22 cellular contexts compared by ENCODE assay signal in the genomic region with DNA sequence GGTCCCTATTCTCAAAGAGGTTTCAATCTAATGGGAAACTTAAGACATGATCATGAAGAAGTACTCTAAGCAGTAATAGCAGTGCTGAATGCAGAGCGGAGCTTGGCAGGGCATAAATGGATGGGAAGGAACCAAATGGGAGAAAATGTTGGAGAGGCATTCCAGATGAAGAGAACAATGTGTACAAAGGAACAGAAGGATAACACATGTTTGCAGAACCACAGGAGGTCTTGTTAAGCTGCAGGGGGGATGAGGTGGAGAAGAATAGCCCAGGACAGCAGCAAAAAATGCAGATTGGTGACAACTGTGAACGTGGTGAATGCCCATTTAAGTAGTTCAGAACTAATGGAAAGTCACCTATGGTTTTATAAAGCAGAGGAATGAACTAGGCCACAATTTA.
"Had no signal": no experiment of that assay in that cellular context is flagged by ENCODE, and none has a peak within 500 bp of the region (broad histone marks: within the 10 kb centered on the region; RNA-seq: fewer than 3 reads in every experiment).

No MANE protein-coding gene starts in this region.

- H3K4me1 Mint-ChIP-seq: activated CD4-positive, alpha-beta T cell treated with anti-CD3 and anti-CD28 coated beads for 36 hours; activated CD8-positive, alpha-beta memory T cell treated with anti-CD3 and anti-CD28 coated beads, Interleukin-2, amount 10 ng/mL, durations not matched to agents 7 days and 5 days; activated naive CD8-positive, alpha-beta T cell treated with anti-CD3 and anti-CD28 coated beads, Interleukin-2, amount 50 U/mL, for 24 hours; natural killer cell had no signal

- ATAC-seq: activated CD4-positive, alpha-beta T cell treated with anti-CD3 and anti-CD28 coated beads for 36 hours; activated CD8-positive, alpha-beta memory T cell treated with anti-CD3 and anti-CD28 coated beads, Interleukin-2, amount 10 ng/mL, durations not matched to agents 7 days and 5 days; activated naive CD8-positive, alpha-beta T cell treated with anti-CD3 and anti-CD28 coated beads, Interleukin-2, amount 50 U/mL, for 24 hours; heart left ventricle; left lobe of liver; natural killer cell; right cardiac atrium had no signal

- H3K9me3 Mint-ChIP-seq: activated CD4-positive, alpha-beta memory T cell treated with anti-CD3 and anti-CD28 coated beads for 36 hours; activated naive CD4-positive, alpha-beta T cell treated with anti-CD3 and anti-CD28 coated beads for 36 hours; activated T-helper 2 cell treated with anti-CD3 and anti-CD28 coated beads, Interferon-gamma antibody, Interleukin-2, Interleukin-4, amounts not matched to agents 10 μg/mL and 5 μg/mL and 100 μg/mL, durations not matched to agents 14 hours and 24 hours and 36 hours; stimulated activated naive CD8-positive, alpha-beta T cell treated with anti-CD3 and anti-CD28 coated beads, Interleukin-15, Interleukin-2, amounts not matched to agents 100 ng/mL and 50 ng/mL, for 24 hours had no signal

- H3K36me3 Mint-ChIP-seq: activated CD4-positive, alpha-beta memory T cell treated with anti-CD3 and anti-CD28 coated beads for 36 hours; activated CD8-positive, alpha-beta memory T cell treated with anti-CD3 and anti-CD28 coated beads, Interleukin-2, amount 10 ng/mL, durations not matched to agents 7 days and 5 days; natural killer cell had no signal

- H3K27ac ChIP-seq: epithelial cell of prostate, heart left ventricle, prostate gland, skin epidermis, upper lobe of left lung, VCaP had no signal

- H3K4me3 ChIP-seq: heart left ventricle, prostate gland, skin epidermis, upper lobe of left lung had no signal

- H3K9me3 ChIP-seq: heart left ventricle, prostate gland, upper lobe of left lung had no signal

- H3K27me3 Mint-ChIP-seq: activated CD4-positive, alpha-beta memory T cell treated with anti-CD3 and anti-CD28 coated beads for 36 hours; activated CD4-positive, alpha-beta T cell treated with anti-CD3 and anti-CD28 coated beads for 36 hours; activated CD8-positive, alpha-beta memory T cell treated with anti-CD3 and anti-CD28 coated beads, Interleukin-2, amount 10 ng/mL, durations not matched to agents 7 days and 5 days; activated naive CD8-positive, alpha-beta T cell treated with anti-CD3 and anti-CD28 coated beads, Interleukin-2, amount 50 U/mL, for 24 hours; dendritic cell treated with granulocyte-macrophage colony-stimulating factor and Interleukin-4, amounts not matched to agents 40 ng/mL and 50 ng/mL, for 4 days; stimulated activated naive CD8-positive, alpha-beta T cell treated with anti-CD3 and anti-CD28 coated beads, Interleukin-15, Interleukin-2, amounts not matched to agents 100 ng/mL and 50 ng/mL, for 24 hours had no signal

- H3K27me3 ChIP-seq: heart left ventricle, upper lobe of left lung had no signal

- H3K4me1 ChIP-seq: heart left ventricle, prostate gland, upper lobe of left lung had no signal

- H3K27ac Mint-ChIP-seq: activated CD4-positive, alpha-beta memory T cell treated with anti-CD3 and anti-CD28 coated beads for 36 hours; activated CD4-positive, alpha-beta T cell treated with anti-CD3 and anti-CD28 coated beads for 36 hours; activated CD8-positive, alpha-beta memory T cell treated with anti-CD3 and anti-CD28 coated beads, Interleukin-2, amount 10 ng/mL, durations not matched to agents 7 days and 5 days; activated naive CD4-positive, alpha-beta T cell treated with anti-CD3 and anti-CD28 coated beads for 36 hours; activated naive CD8-positive, alpha-beta T cell treated with anti-CD3 and anti-CD28 coated beads, Interleukin-2, amount 50 U/mL, for 24 hours; activated T-helper 2 cell treated with anti-CD3 and anti-CD28 coated beads, Interferon-gamma antibody, Interleukin-2, Interleukin-4, amounts not matched to agents 10 μg/mL and 5 μg/mL and 100 μg/mL, durations not matched to agents 14 hours and 24 hours and 36 hours; dendritic cell treated with granulocyte-macrophage colony-stimulating factor and Interleukin-4, amounts not matched to agents 40 ng/mL and 50 ng/mL, for 4 days; natural killer cell; stimulated activated naive CD8-positive, alpha-beta T cell treated with anti-CD3 and anti-CD28 coated beads, Interleukin-15, Interleukin-2, amounts not matched to agents 100 ng/mL and 50 ng/mL, for 24 hours had no signal

- H3K36me3 ChIP-seq: heart left ventricle, prostate gland, upper lobe of left lung had no signal

- H3K4me3 Mint-ChIP-seq: activated CD4-positive, alpha-beta memory T cell treated with anti-CD3 and anti-CD28 coated beads for 36 hours; activated CD4-positive, alpha-beta T cell treated with anti-CD3 and anti-CD28 coated beads for 36 hours; activated CD8-positive, alpha-beta memory T cell treated with anti-CD3 and anti-CD28 coated beads, Interleukin-2, amount 10 ng/mL, durations not matched to agents 7 days and 5 days; activated naive CD4-positive, alpha-beta T cell treated with anti-CD3 and anti-CD28 coated beads for 36 hours; activated naive CD8-positive, alpha-beta T cell treated with anti-CD3 and anti-CD28 coated beads, Interleukin-2, amount 50 U/mL, for 24 hours; dendritic cell treated with granulocyte-macrophage colony-stimulating factor and Interleukin-4, amounts not matched to agents 40 ng/mL and 50 ng/mL, for 4 days; natural killer cell; stimulated activated naive CD8-positive, alpha-beta T cell treated with anti-CD3 and anti-CD28 coated beads, Interleukin-15, Interleukin-2, amounts not matched to agents 100 ng/mL and 50 ng/mL, for 24 hours had no signal

- DNase-seq: activated CD4-positive, alpha-beta memory T cell treated with anti-CD3 and anti-CD28 coated beads for 36 hours; activated CD4-positive, alpha-beta T cell treated with anti-CD3 and anti-CD28 coated beads for 36 hours; activated CD8-positive, alpha-beta memory T cell treated with anti-CD3 and anti-CD28 coated beads, Interleukin-2, amount 10 ng/mL, durations not matched to agents 7 days and 5 days; activated naive CD4-positive, alpha-beta T cell treated with anti-CD3 and anti-CD28 coated beads for 36 hours; activated naive CD8-positive, alpha-beta T cell treated with anti-CD3 and anti-CD28 coated beads, Interleukin-2, amount 50 U/mL, for 24 hours; activated T-cell treated with anti-CD3 and anti-CD28 coated beads, Interleukin-2, amount 50 U/mL, for 1 hour; aorta; effector memory CD4-positive, alpha-beta T cell; heart left ventricle; islet precursor cell; mammary epithelial cell; natural killer cell; right cardiac atrium; upper lobe of left lung had no signal
